ENCODE assay signal across 1 cellular context in genomic region chr11:87304350-87304749, GRCh38.
TF ChIP-seq lines count a peak whose summit lies in the region.

No MANE protein-coding gene starts in this region.

TF ChIP-seq in K562, 482 proteins besides CTCF, POLR2A, EP300 and RAD21 (continued from another document):
- TF ChIP-seq, protein P1, sequence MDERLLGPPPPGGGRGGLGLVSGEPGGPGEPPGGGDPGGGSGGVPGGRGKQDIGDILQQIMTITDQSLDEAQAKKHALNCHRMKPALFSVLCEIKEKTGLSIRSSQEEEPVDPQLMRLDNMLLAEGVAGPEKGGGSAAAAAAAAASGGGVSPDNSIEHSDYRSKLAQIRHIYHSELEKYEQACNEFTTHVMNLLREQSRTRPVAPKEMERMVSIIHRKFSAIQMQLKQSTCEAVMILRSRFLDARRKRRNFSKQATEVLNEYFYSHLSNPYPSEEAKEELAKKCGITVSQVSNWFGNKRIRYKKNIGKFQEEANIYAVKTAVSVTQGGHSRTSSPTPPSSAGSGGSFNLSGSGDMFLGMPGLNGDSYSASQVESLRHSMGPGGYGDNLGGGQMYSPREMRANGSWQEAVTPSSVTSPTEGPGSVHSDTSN (CRISPR knock-in tag; IDR thresholded peaks at IDR 0.05; ENCODE audit: low read depth): no peak
- TF ChIP-seq, protein P1 (tag; conservative IDR thresholded peaks at IDR 0.05; ENCODE audit: low read depth): peak; percentile 43; the same call in 1 of the 2 replicates
TF ChIP-seq in K562: peak in this region for 2.
